ENCODE assay signal across 12 cellular contexts in the genomic region with DNA sequence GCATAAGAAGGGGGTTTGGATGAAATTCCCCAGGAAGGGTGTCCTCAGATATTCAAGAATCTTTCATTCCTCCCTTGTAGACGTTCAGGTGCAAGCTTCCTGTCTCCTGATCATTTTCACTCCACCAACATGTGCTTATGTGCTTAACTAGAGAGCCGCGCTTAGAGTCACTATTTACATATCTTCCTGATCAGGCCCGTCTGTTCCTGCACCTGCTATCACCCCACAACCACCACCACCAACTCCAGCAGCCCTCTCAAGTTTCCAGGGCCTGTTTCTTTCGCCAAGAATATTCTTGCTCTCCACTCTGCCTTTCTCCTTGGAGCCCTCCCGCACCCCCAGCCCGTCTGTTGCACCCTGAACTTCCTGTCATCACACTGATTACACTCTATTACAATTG.
A peak's percentile ranks its signal among the peaks of the same experiment; 100 is the strongest.
DNase-seq lines count a peak whose midpoint lies in the region; ATAC-seq and TF ChIP-seq lines count a peak whose summit lies in the region.
"Had no signal": no experiment of that assay in that cellular context is flagged by ENCODE, and none has a peak within 500 bp of the region (broad histone marks: within the 10 kb centered on the region; RNA-seq: fewer than 3 reads in every experiment).

No MANE protein-coding gene starts in this region.

- peak overlapping the region; percentile 22 for H2AFZ ChIP-seq in parathyroid adenoma

- H3K4me1 ChIP-seq in parathyroid adenoma, result no peaks in the 10 kb centered on the region

- no peak overlapping the region for H3K4me3 Mint-ChIP-seq in HFFc6
- H3K4me3 Mint-ChIP-seq: CD8-positive, alpha-beta memory T cell; dendritic cell treated with granulocyte-macrophage colony-stimulating factor and Interleukin-4, amounts not matched to agents 40 ng/mL and 50 ng/mL, for 4 days had no signal

- ATAC-seq in GM21381 (IDR thresholded peaks at IDR 0.05; ENCODE audit: unreplicated experiment), result no peak

- H3K4me2 ChIP-seq in parathyroid adenoma (ENCODE audit: low read length), result peak overlapping the region; percentile 43

- H3K27me3 ChIP-seq in parathyroid adenoma (ENCODE audit: control insufficient read depth, insufficient read depth, low read length), result no peaks in the 10 kb centered on the region

- H3K4me1 Mint-ChIP-seq in HFFc6 (ENCODE audit: low read depth), result peaks cover 15% of the 10 kb centered on the region

- no peak overlapping the region for H3K27ac Mint-ChIP-seq in HFFc6
- H3K27ac Mint-ChIP-seq: dendritic cell treated with granulocyte-macrophage colony-stimulating factor and Interleukin-4, amounts not matched to agents 40 ng/mL and 50 ng/mL, for 4 days had no signal

- TF ChIP-seq CTCF in parathyroid adenoma (IDR thresholded peaks at IDR 0.05), result no peak
- no peak for TF ChIP-seq CTCF in HFFc6 (IDR thresholded peaks at IDR 0.05)

- no peak overlapping the region for H3K27ac ChIP-seq in parathyroid adenoma

- peaks cover 9% of the 10 kb centered on the region; the same call in 1 of the 2 replicates for H3K27me3 Mint-ChIP-seq in HFFc6 (ENCODE audit: insufficient read depth)

- no peaks in the 10 kb centered on the region for H3K9me3 ChIP-seq in parathyroid adenoma (ENCODE audit: control insufficient read depth, low read length)

- H3K9ac ChIP-seq in parathyroid adenoma, result no peak overlapping the region

- peak; percentile 9 to 34 (median 24) for DNase-seq in NCI-H1417 (lab: John Stamatoyannopoulos, UW)
- no peak for DNase-seq in NCI-H1417 treated with DMSO at 0.1 percent for 48 hours (lab: John Stamatoyannopoulos, UW)
- DNase-seq in NCI-H1694 (lab: John Stamatoyannopoulos, UW), result peak; percentile 6
- peak; percentile 44 for DNase-seq in SHP77 treated with DMSO at 0.1 percent for 48 hours (lab: John Stamatoyannopoulos, UW)
- DNase-seq in T1000 (lab: John Stamatoyannopoulos, UW), result no peak
- DNase-seq in HFFc6, result no peak
- DNase-seq: activated gamma-delta T cell; CD8-positive, alpha-beta memory T cell; small intestine had no signal

- H3K36me3 ChIP-seq in parathyroid adenoma (ENCODE audit: control insufficient read depth, insufficient read depth, low read length), result no peaks in the 10 kb centered on the region

- peaks cover 3% of the 10 kb centered on the region; the same call in 1 of the 2 replicates for H3K9me3 Mint-ChIP-seq in HFFc6
- H3K9me3 Mint-ChIP-seq: dendritic cell treated with granulocyte-macrophage colony-stimulating factor and Interleukin-4, amounts not matched to agents 40 ng/mL and 50 ng/mL, for 4 days had no signal

- H3K79me2 ChIP-seq in parathyroid adenoma, result no peaks in the 10 kb centered on the region

- no peaks in the 10 kb centered on the region; the same call in 1 of the 2 replicates for H3K36me3 Mint-ChIP-seq in HFFc6 (ENCODE audit: low read depth)
- H3K36me3 Mint-ChIP-seq: CD8-positive, alpha-beta memory T cell had no signal

- no peak overlapping the region for H3K4me3 ChIP-seq in parathyroid adenoma (ENCODE audit: low read depth, low read length)

Comparison
In these comparisons a context has a peak if more than half of its experiments do, and no peak if none do; other contexts are left out.
1. DNase-seq: peak in NCI-H1417 (3 of 3), NCI-H1694 (single experiment) and SHP77 treated with DMSO at 0.1 percent for 48 hours (single experiment); none in NCI-H1417 treated with DMSO at 0.1 percent for 48 hours (single experiment), T1000 (single experiment) and HFFc6 (single experiment).